ENCODE assay signal across 8 cellular contexts in genomic region chr11:22670803-22671202, GRCh38. TPM values are rescaled to one million over a fixed set of nuclear protein-coding genes. Genes with fewer than 3 reads are reported as not detected.
DNase-seq lines count a peak whose midpoint lies in the region; FAIRE-seq and TF ChIP-seq lines count a peak whose summit lies in the region.

No MANE protein-coding gene starts in this region.

- no peak for DNase-seq in GM12891 (ENCODE audit: insufficient read length, low spot score)
- DNase-seq in GM23248: peak; percentile 1
- peak; percentile 71 for DNase-seq in NCI-H446 treated with DMSO at 0.1 percent for 48 hours (lab: John Stamatoyannopoulos, UW)
- DNase-seq in kidney: no peak
- DNase-seq in NCI-H146 (lab: John Stamatoyannopoulos, UW): no peak
- no peak for DNase-seq in NCI-H2196 treated with DMSO at 0.1 percent for 48 hours (lab: John Stamatoyannopoulos, UW; ENCODE audit: unreplicated experiment)
- no peak for DNase-seq in activated CD4-positive, alpha-beta memory T cell treated with anti-CD3 and anti-CD28 coated beads for 36 hours
- no peak for DNase-seq in posterior vena cava (ENCODE audit: low spot score)

- no peak overlapping the region for H3K4me2 ChIP-seq in GM23248 (ENCODE audit: unreplicated experiment)

- no peak overlapping the region for H3K27ac Mint-ChIP-seq in activated CD4-positive, alpha-beta memory T cell treated with anti-CD3 and anti-CD28 coated beads for 36 hours

- H3K36me3 ChIP-seq in GM23248 (ENCODE audit: low read depth) (no peaks in the 10 kb centered on the region), kidney (ENCODE audit: control insufficient read depth in 1 of 2, insufficient read depth in 2 of 2, low read length in 2 of 2) (no peaks in the 10 kb centered on the region)

- H3K4me1 ChIP-seq in GM23248 (ENCODE audit: insufficient read depth) (no peaks in the 10 kb centered on the region), kidney (ENCODE audit: control insufficient read depth in 1 of 2, insufficient read depth in 1 of 2, low read depth in 1 of 2, low read length in 2 of 2) (peaks cover 4% of the 10 kb centered on the region in 2 donors)

- H3K4me3 Mint-ChIP-seq in activated CD4-positive, alpha-beta memory T cell treated with anti-CD3 and anti-CD28 coated beads for 36 hours: no peak overlapping the region

- H3K9me2 ChIP-seq in GM23248 (ENCODE audit: insufficient read depth): no peaks in the 10 kb centered on the region

- no peak for TF ChIP-seq POLR2A in GM12891 (IDR thresholded peaks at IDR 0.05; ENCODE audit: low read depth, low read length)

- no peak overlapping the region for H3K27ac ChIP-seq in GM23248
- H3K27ac ChIP-seq in kidney (ENCODE audit: low read depth in 2 of 2, low read length in 2 of 2): no peak overlapping the region

- intact Hi-C loops in kidney (cut with DNase I) (no loop called here), posterior vena cava (cut with DNase I) (no loop called here)
- intact Hi-C loops in activated CD4-positive, alpha-beta memory T cell treated with anti-CD3 and anti-CD28 coated beads for 36 hours (cut with micrococcal nuclease): loop anchor here (1.0 to 5.0 kb wide), 2 partner anchors 59 to 116 kb away; no protein-coding TSS in a partner anchor

- H3K27me3 Mint-ChIP-seq in activated CD4-positive, alpha-beta memory T cell treated with anti-CD3 and anti-CD28 coated beads for 36 hours: peaks cover 44% of the 10 kb centered on the region

- no peak for TF ChIP-seq CTCF in kidney (IDR thresholded peaks at IDR 0.05; ENCODE audit: borderline replicate concordance, extremely low read depth, insufficient read depth)

- peaks cover 40% of the 10 kb centered on the region for H3K27me3 ChIP-seq in GM23248 (replicated peaks; ENCODE audit: insufficient read depth)

- WGBS in GM23248 (ENCODE audit: low coverage in 1 of 2, low lambda C conversion rate in 2 of 2, missing lambda C conversion rate in 2 of 2), 2 experiments: 26 to 33% methylated on average over 1 of the region's 1 CpG

- FAIRE-seq in GM12891 (lab: Jason Lieb, UNC) (peak; percentile 82), kidney (lab: Jason Lieb, UNC) (peak; percentile 3)

- in situ Hi-C loops in GM23248 (cut with MboI): no loop called here

- H3K4me3 ChIP-seq in GM23248 (no peak overlapping the region), kidney (ENCODE audit: low read length in 2 of 2) (no peak overlapping the region)

- peaks cover 6% of the 10 kb centered on the region for H3K4me1 Mint-ChIP-seq in activated CD4-positive, alpha-beta memory T cell treated with anti-CD3 and anti-CD28 coated beads for 36 hours (ENCODE audit: low read depth)

- H3K36me3 Mint-ChIP-seq in activated CD4-positive, alpha-beta memory T cell treated with anti-CD3 and anti-CD28 coated beads for 36 hours: no peaks in the 10 kb centered on the region

- H3K9me3 ChIP-seq in GM23248 (ENCODE audit: low read depth) (no peaks in the 10 kb centered on the region), kidney (ENCODE audit: control insufficient read depth in 1 of 2, low read length in 2 of 2) (no peaks in the 10 kb centered on the region)

- H2AFZ ChIP-seq in GM23248: no peak overlapping the region

- POLR2A ChIA-PET in activated CD4-positive, alpha-beta memory T cell treated with anti-CD3 and anti-CD28 coated beads for 36 hours (lab: Charles Lee): no interaction called here

- H3K9me3 Mint-ChIP-seq in activated CD4-positive, alpha-beta memory T cell treated with anti-CD3 and anti-CD28 coated beads for 36 hours: no peaks in the 10 kb centered on the region

- H3K9ac ChIP-seq in GM23248 (no peak overlapping the region), kidney (ENCODE audit: low read length in 2 of 2) (no peak overlapping the region)

- H3K79me2 ChIP-seq in GM23248 (ENCODE audit: insufficient read depth): no peaks in the 10 kb centered on the region

- no peaks in the 10 kb centered on the region for H3F3A ChIP-seq in GM23248 (ENCODE audit: insufficient read depth)

- CTCF ChIA-PET in activated CD4-positive, alpha-beta memory T cell treated with anti-CD3 and anti-CD28 coated beads for 36 hours (lab: Charles Lee): interaction anchor here (1.3 kb wide), 1 partner anchor 117 kb away, joined by 5 read pairs; no protein-coding TSS in a partner anchor

- H4K20me1 ChIP-seq in GM23248 (ENCODE audit: insufficient read depth): no peaks in the 10 kb centered on the region

TF ChIP-seq in GM12891, 5 proteins besides CTCF, POLR2A, EP300 and RAD21:
- TF ChIP-seq POLR2AphosphoS5 (IDR thresholded peaks at IDR 0.05; ENCODE audit: low read depth, low read length): no peak
- no peak for TF ChIP-seq SPI1 (IDR thresholded peaks at IDR 0.05; ENCODE audit: low read depth, low read length)
- TF ChIP-seq TAF1 (IDR thresholded peaks at IDR 0.05; ENCODE audit: low read depth, low read length): no peak
- TF ChIP-seq PAX5 (IDR thresholded peaks at IDR 0.05; ENCODE audit: insufficient read depth, low read length, severe bottlenecking): no peak
- no peak for TF ChIP-seq POU2F2 (IDR thresholded peaks at IDR 0.05; ENCODE audit: low read depth, low read length)
TF ChIP-seq in GM12891: peak in this region for 0.

RNA-seq across cellular contexts. Expression of gene GAS2, which starts 4.4 kb away (rescaled TPM):
- 14.6 TPM for polyA plus RNA-seq in GM12891 (2012; ENCODE audit: low read depth, missing spikeins)
- total RNA-seq in GM23248 (2014; rRNA removed; shearing (Covaris generic)): 0.51 and 1.2 TPM in 2 replicates
- polyA plus RNA-seq in GM23248 (2016; fragmentation: Nextera tagmentation; extraction: Ambion mirVana): 0.27 and 0.63 TPM in 2 replicates
- total RNA-seq in kidney: 4.5 TPM
- polyA plus RNA-seq in kidney (ENCODE audit: insufficient read depth, low read depth, low replicate concordance): 6.8 TPM
- total RNA-seq in activated CD4-positive, alpha-beta memory T cell treated with anti-CD3 and anti-CD28 coated beads for 36 hours: 1 to 10 TPM in 1 of 2 experiments, under 1 TPM in 1; 0.85 to 1.1 TPM
- total RNA-seq in posterior vena cava: 1 to 10 TPM; 1.2 to 1.5 TPM

RNA-seq across cellular contexts. Expression of gene FANCF, which starts 45.2 kb away (rescaled TPM):
- polyA plus RNA-seq in GM12891 (2012; ENCODE audit: low read depth, missing spikeins): 3.7 TPM
- 7.5 and 13.4 TPM in 2 replicates for total RNA-seq in GM23248 (2014; rRNA removed; shearing (Covaris generic))
- 7.3 TPM in 2 replicates for polyA plus RNA-seq in GM23248 (2016; fragmentation: Nextera tagmentation; extraction: Ambion mirVana)
- 14.8 TPM for total RNA-seq in kidney
- 6.1 TPM for polyA plus RNA-seq in kidney (ENCODE audit: insufficient read depth, low read depth, low replicate concordance)
- 10 to 100 TPM; 10.5 to 11.1 TPM for total RNA-seq in activated CD4-positive, alpha-beta memory T cell treated with anti-CD3 and anti-CD28 coated beads for 36 hours
- total RNA-seq in posterior vena cava: 1 to 10 TPM; 5.1 to 5.6 TPM

Comparison
In these comparisons a context has a peak if more than half of its experiments do, and no peak if none do; other contexts are left out.
1. DNase-seq: peak in GM23248 (single experiment) and NCI-H446 treated with DMSO at 0.1 percent for 48 hours (single experiment); none in GM12891 (single experiment), kidney (single experiment), NCI-H146 (single experiment), NCI-H2196 treated with DMSO at 0.1 percent for 48 hours (single experiment), activated CD4-positive, alpha-beta memory T cell treated with anti-CD3 and anti-CD28 coated beads for 36 hours (single experiment) and posterior vena cava (single experiment).